8 cellular contexts compared by ENCODE assay signal in genomic region chr11:119196833-119197483, GRCh38. TPM values are rescaled to one million over a fixed set of nuclear protein-coding genes. Genes with fewer than 3 reads are reported as not detected.
A peak's percentile ranks its signal among the peaks of the same experiment; 100 is the strongest.
DNase-seq lines count a peak whose midpoint lies in the region; ATAC-seq and TF ChIP-seq lines count a peak whose summit lies in the region.

No MANE protein-coding gene starts in this region.

- H3K4me1 Mint-ChIP-seq in activated naive CD8-positive, alpha-beta T cell treated with anti-CD3 and anti-CD28 coated beads for 36 hours: peaks cover 4% of the 10 kb centered on the region

- intact Hi-C loops in Right ventricle myocardium inferior (cut with DNase I): loop anchor here (2.0 to 5.0 kb wide), 3 partner anchors 28 to 90 kb away; partner anchors contain the start of genes ABCG4, C2CD2L and NLRX1
- intact Hi-C loops in psoas muscle (cut with DNase I): loop anchor here in 1 of 2 donors (1.0 to 5.0 kb wide), 3 partner anchors 29 to 95 kb away; partner anchors contain the start of genes DPAGT1 and NLRX1

- WGBS in psoas muscle, 3 donors: 42 to 45% (median 44%) methylated on average over 5 of the region's 5 CpGs

- H3K9me3 ChIP-seq in psoas muscle: no peaks in the 10 kb centered on the region

- TF ChIP-seq CTCF in psoas muscle (IDR thresholded peaks at IDR 0.05): peak; percentile 73

- no peaks in the 10 kb centered on the region for H3K9me3 Mint-ChIP-seq in activated naive CD8-positive, alpha-beta T cell treated with anti-CD3 and anti-CD28 coated beads for 36 hours

- H3K4me1 ChIP-seq in psoas muscle: peaks cover 2% of the 10 kb centered on the region

- ATAC-seq in GM21737 (IDR thresholded peaks at IDR 0.05; ENCODE audit: unreplicated experiment) (peak; percentile 63), Right ventricle myocardium inferior (peak; percentile 87), psoas muscle (peak; percentile 93 to 98 (median 96)), GM19023 (IDR thresholded peaks at IDR 0.05; ENCODE audit: unreplicated experiment) (no peak)

- H3K4me3 Mint-ChIP-seq in activated naive CD8-positive, alpha-beta T cell treated with anti-CD3 and anti-CD28 coated beads for 36 hours: no peak overlapping the region

- no peak overlapping the region for H3K4me3 ChIP-seq in psoas muscle

- H3K27me3 ChIP-seq in psoas muscle (ENCODE audit: insufficient read depth in 3 of 3, low read length in 2 of 3): no peaks in the 10 kb centered on the region

- H3K27ac ChIP-seq in psoas muscle: no peak overlapping the region

- peak; percentile 88 for DNase-seq in CD1c-positive myeloid dendritic cell (ENCODE audit: extremely low spot score)
- peak; percentile 85 for DNase-seq in NCI-H1417 treated with DMSO at 0.1 percent for 48 hours (lab: John Stamatoyannopoulos, UW)
- DNase-seq in SKM-1 (lab: John Stamatoyannopoulos, UW; ENCODE audit: unreplicated experiment): peak; percentile 96
- peak; percentile 57 for DNase-seq in activated naive CD8-positive, alpha-beta T cell treated with anti-CD3 and anti-CD28 coated beads for 36 hours
- no peak for DNase-seq in Right ventricle myocardium inferior (ENCODE audit: missing footprints)
- DNase-seq in psoas muscle: no peak

- no peaks in the 10 kb centered on the region for H3K27me3 Mint-ChIP-seq in activated naive CD8-positive, alpha-beta T cell treated with anti-CD3 and anti-CD28 coated beads for 36 hours

- no peaks in the 10 kb centered on the region for H3K36me3 ChIP-seq in psoas muscle (ENCODE audit: insufficient read depth in 1 of 2, low read depth in 1 of 2)

- H3K27ac Mint-ChIP-seq in activated naive CD8-positive, alpha-beta T cell treated with anti-CD3 and anti-CD28 coated beads for 36 hours: no peak overlapping the region

- H3K36me3 Mint-ChIP-seq in activated naive CD8-positive, alpha-beta T cell treated with anti-CD3 and anti-CD28 coated beads for 36 hours: no peaks in the 10 kb centered on the region

RNA-seq across cellular contexts. Expression of gene CBL, which starts 9.2 kb away (rescaled TPM):
- 10 to 100 TPM; 21.4 TPM for total RNA-seq in activated naive CD8-positive, alpha-beta T cell treated with anti-CD3 and anti-CD28 coated beads for 36 hours
- total RNA-seq in Right ventricle myocardium inferior (7.1 TPM), psoas muscle (1 to 10 TPM; 3.6 to 7.6 (median 7.2) TPM)
- 1 to 10 TPM in 2 of 3 donors, under 1 TPM in 1; 0.94 to 3.4 (median 2.2) TPM for polyA plus RNA-seq in psoas muscle

RNA-seq across cellular contexts. Expression of gene NHERF4, which starts 11.7 kb away (rescaled TPM):
- total RNA-seq in activated naive CD8-positive, alpha-beta T cell treated with anti-CD3 and anti-CD28 coated beads for 36 hours: not detected
- not detected for total RNA-seq in Right ventricle myocardium inferior
- total RNA-seq in psoas muscle: not detected
- polyA plus RNA-seq in psoas muscle: under 1 TPM; 0.06 to 0.17 (median 0.07) TPM

RNA-seq across cellular contexts. Expression of gene NLRX1, which starts 28.4 kb away (rescaled TPM):
- 10 to 100 TPM; 19.3 to 20.7 TPM for total RNA-seq in activated naive CD8-positive, alpha-beta T cell treated with anti-CD3 and anti-CD28 coated beads for 36 hours
- total RNA-seq in Right ventricle myocardium inferior: 32.4 TPM
- total RNA-seq in psoas muscle: 10 to 100 TPM; 18.1 to 28.7 (median 27.1) TPM
- 10 to 100 TPM in 2 of 3 donors, 1 to 10 TPM in 1; 8.8 to 15.4 (median 10.3) TPM for polyA plus RNA-seq in psoas muscle

RNA-seq across cellular contexts. Expression of gene ABCG4, which starts 48.1 kb away (rescaled TPM):
- total RNA-seq in activated naive CD8-positive, alpha-beta T cell treated with anti-CD3 and anti-CD28 coated beads for 36 hours: under 1 TPM; 0.12 to 0.22 TPM
- total RNA-seq in Right ventricle myocardium inferior (1.3 TPM), psoas muscle (under 1 TPM in 3 of 4 donors, not detected in 1; 0.12 to 0.38 (median 0.30) TPM)
- under 1 TPM; 0.03 to 0.22 (median 0.08) TPM for polyA plus RNA-seq in psoas muscle

Comparison
In these comparisons a context has a peak if more than half of its experiments do, and no peak if none do; other contexts are left out.
1. DNase-seq: peak in CD1c-positive myeloid dendritic cell (single experiment), NCI-H1417 treated with DMSO at 0.1 percent for 48 hours (single experiment), SKM-1 (single experiment) and activated naive CD8-positive, alpha-beta T cell treated with anti-CD3 and anti-CD28 coated beads for 36 hours (single experiment); none in Right ventricle myocardium inferior (single experiment) and psoas muscle (0 of 2).